In the genomic region with DNA sequence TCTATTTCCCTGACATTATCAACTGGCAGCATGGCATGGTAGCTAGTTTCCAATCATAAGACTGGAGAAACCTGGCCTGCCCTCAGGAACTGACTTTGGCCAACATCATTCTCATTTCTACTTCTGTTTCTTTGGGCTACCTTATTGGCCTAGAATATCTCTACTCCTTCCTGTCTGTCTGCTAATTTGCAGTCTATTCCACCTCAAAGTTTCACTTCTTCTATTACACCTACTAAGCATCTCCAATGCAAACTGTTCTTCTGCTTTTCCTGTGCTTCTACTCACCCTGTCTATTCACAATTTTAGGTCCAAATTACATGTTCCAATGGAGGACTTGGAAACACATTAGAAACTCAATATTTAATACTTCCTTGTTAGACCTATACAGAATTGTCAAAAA, we compare ENCODE assay signal across 15 cellular contexts.
DNase-seq lines count a peak whose midpoint lies in the region; ATAC-seq and TF ChIP-seq lines count a peak whose summit lies in the region.
"Had no signal": no experiment of that assay in that cellular context is flagged by ENCODE, and none has a peak within 500 bp of the region (broad histone marks: within the 10 kb centered on the region; RNA-seq: fewer than 3 reads in every experiment).

No MANE protein-coding gene starts in this region.

- H3K27ac Mint-ChIP-seq in stimulated activated naive CD8-positive, alpha-beta T cell treated with anti-CD3 and anti-CD28 coated beads, Interleukin-15, amount 100 ng/mL, for 72 hours, result no peak overlapping the region
- H3K27ac Mint-ChIP-seq: activated CD4-positive, alpha-beta memory T cell treated with anti-CD3 and anti-CD28 coated beads, Interleukin-2, amount 10 ng/mL, durations not matched to agents 7 days and 5 days; activated naive CD8-positive, alpha-beta T cell had no signal

- peaks cover 11% of the 10 kb centered on the region for H3K27me3 Mint-ChIP-seq in stimulated activated naive CD8-positive, alpha-beta T cell treated with anti-CD3 and anti-CD28 coated beads, Interleukin-15, amount 100 ng/mL, for 72 hours

- in situ Hi-C loops in GM13977 (cut with MboI; ENCODE audit: low pct_unique_long_range_greater_than_20kb, low sequenced_read_pairs, unreplicated experiment), result no loop called here

- intact Hi-C loops in esophagus muscularis mucosa (cut with DNase I), result no loop called here

- no peak overlapping the region for H3K4me3 Mint-ChIP-seq in stimulated activated naive CD8-positive, alpha-beta T cell treated with anti-CD3 and anti-CD28 coated beads, Interleukin-15, amount 100 ng/mL, for 72 hours
- H3K4me3 Mint-ChIP-seq: activated CD4-positive, alpha-beta memory T cell treated with anti-CD3 and anti-CD28 coated beads, Interleukin-2, amount 10 ng/mL, durations not matched to agents 7 days and 5 days; activated naive CD8-positive, alpha-beta T cell had no signal

- no peaks in the 10 kb centered on the region for H3K4me1 ChIP-seq in esophagus muscularis mucosa

- no peaks in the 10 kb centered on the region for H3K27me3 ChIP-seq in esophagus muscularis mucosa

- H3K27ac ChIP-seq in esophagus muscularis mucosa (replicated peaks in 1 of 4), result no peak overlapping the region
- H3K27ac ChIP-seq: thoracic aorta had no signal

- H3K9me3 ChIP-seq in esophagus muscularis mucosa, result no peaks in the 10 kb centered on the region
- H3K9me3 ChIP-seq: thoracic aorta had no signal

- TF ChIP-seq EP300 in esophagus muscularis mucosa (IDR thresholded peaks at IDR 0.05), result no peak

- no peaks in the 10 kb centered on the region for H3K4me1 Mint-ChIP-seq in stimulated activated naive CD8-positive, alpha-beta T cell treated with anti-CD3 and anti-CD28 coated beads, Interleukin-15, amount 100 ng/mL, for 72 hours
- H3K4me1 Mint-ChIP-seq: activated CD4-positive, alpha-beta memory T cell treated with anti-CD3 and anti-CD28 coated beads, Interleukin-2, amount 10 ng/mL, durations not matched to agents 7 days and 5 days had no signal

- no peaks in the 10 kb centered on the region for H3K36me3 ChIP-seq in esophagus muscularis mucosa
- H3K36me3 ChIP-seq: thoracic aorta had no signal

- ATAC-seq in GM19467 (IDR thresholded peaks at IDR 0.05; ENCODE audit: unreplicated experiment) (peak; percentile 80), HG03066 (IDR thresholded peaks at IDR 0.05; ENCODE audit: low read depth, unreplicated experiment) (peak; percentile 86)
- no peak for ATAC-seq in stimulated activated naive CD8-positive, alpha-beta T cell treated with anti-CD3 and anti-CD28 coated beads, Interleukin-15, amount 100 ng/mL, for 72 hours

- TF ChIP-seq CTCF in GM13977 (IDR thresholded peaks at IDR 0.05; ENCODE audit: extremely low read depth, insufficient read depth, missing control alignments) (no peak), esophagus muscularis mucosa (IDR thresholded peaks at IDR 0.05) (no peak)

- DNase-seq in GM13977 (ENCODE audit: low spot score) (peak; percentile 35), NOMO-1 treated with DMSO at 0.1 percent for 48 hours (lab: John Stamatoyannopoulos, UW; ENCODE audit: unreplicated experiment) (peak; percentile 97), esophagus muscularis mucosa (ENCODE audit: extremely low spot score) (no peak), midbrain (lab: John Stamatoyannopoulos, UW) (no peak)
- DNase-seq in stimulated activated naive CD8-positive, alpha-beta T cell treated with anti-CD3 and anti-CD28 coated beads, Interleukin-15, amount 100 ng/mL, for 72 hours, result no peak
- no peak for DNase-seq in stimulated activated CD4-positive, alpha-beta T cell treated with anti-CD3 and anti-CD28 coated beads, Interleukin-4, amount 100 ng/mL, for 1 hour
- DNase-seq: activated CD4-positive, alpha-beta memory T cell treated with anti-CD3 and anti-CD28 coated beads, Interleukin-2, amount 10 ng/mL, durations not matched to agents 7 days and 5 days; dermis blood vessel endothelial cell; head of caudate nucleus; KG1; NCI-H510A had no signal

- no peaks in the 10 kb centered on the region for H3K9me3 Mint-ChIP-seq in stimulated activated naive CD8-positive, alpha-beta T cell treated with anti-CD3 and anti-CD28 coated beads, Interleukin-15, amount 100 ng/mL, for 72 hours
- H3K9me3 Mint-ChIP-seq: activated CD4-positive, alpha-beta memory T cell treated with anti-CD3 and anti-CD28 coated beads, Interleukin-2, amount 10 ng/mL, durations not matched to agents 7 days and 5 days had no signal

- TF ChIP-seq POLR2A in esophagus muscularis mucosa (IDR thresholded peaks at IDR 0.05; ENCODE audit: low read depth), result no peak

- H3K4me3 ChIP-seq in esophagus muscularis mucosa, result no peak overlapping the region
- H3K4me3 ChIP-seq: thoracic aorta had no signal

Comparison
In these comparisons a context has a peak if more than half of its experiments do, and no peak if none do; other contexts are left out.
1. DNase-seq: peak in GM13977 (single experiment) and NOMO-1 treated with DMSO at 0.1 percent for 48 hours (single experiment); none in esophagus muscularis mucosa (single experiment), stimulated activated naive CD8-positive, alpha-beta T cell treated with anti-CD3 and anti-CD28 coated beads, Interleukin-15, amount 100 ng/mL, for 72 hours (0 of 2), stimulated activated CD4-positive, alpha-beta T cell treated with anti-CD3 and anti-CD28 coated beads, Interleukin-4, amount 100 ng/mL, for 1 hour (single experiment) and midbrain (single experiment).